In genomic region chr20:62406635-62407176, GRCh38 we compare ENCODE assay signal across 9 cellular contexts. TPM values are rescaled to one million over a fixed set of nuclear protein-coding genes. Genes with fewer than 3 reads are reported as not detected.
A peak's percentile ranks its signal among the peaks of the same experiment; 100 is the strongest.
DNase-seq lines count a peak whose midpoint lies in the region; ATAC-seq and TF ChIP-seq lines count a peak whose summit lies in the region.
"Had no signal": no experiment of that assay in that cellular context is flagged by ENCODE, and none has a peak within 500 bp of the region (broad histone marks: within the 10 kb centered on the region; RNA-seq: fewer than 3 reads in every experiment).

No MANE protein-coding gene starts in this region.

- no peak for DNase-seq in A673 (ENCODE audit: low spot score)
- no peak for DNase-seq in WERI-Rb-1
- DNase-seq in stomach, result no peak
- no peak for DNase-seq in NCI-H524 treated with DMSO at 0.1 percent for 48 hours (lab: John Stamatoyannopoulos, UW)
- DNase-seq in activated gamma-delta T cell treated with Interleukin-2 at 50 U/mL for 16 hours, result no peak

- H3K4me3 ChIP-seq in A673 (ENCODE audit: low read depth, low read length, poor library complexity, severe bottlenecking) (peak overlapping the region; percentile 59), WERI-Rb-1 (ENCODE audit: low read depth, low read length) (peak overlapping the region; percentile 69), iPS-18a (ENCODE audit: low read length) (peak overlapping the region; percentile 63), stomach (peak overlapping the region; percentile 63 to 78 (median 68))

- H3K36me3 ChIP-seq in A673 (ENCODE audit: insufficient read depth, low read length, poor library complexity, severe bottlenecking) (no peaks in the 10 kb centered on the region), WERI-Rb-1 (peaks cover 25% of the 10 kb centered on the region), iPS-18a (ENCODE audit: control insufficient read depth, low read depth, low read length) (no peaks in the 10 kb centered on the region), stomach (peaks cover 0 to 16% (median 13%) of the 10 kb centered on the region in 4 donors)

- peak overlapping the region; percentile 57 for H3K27ac ChIP-seq in A673 (ENCODE audit: low read depth, low read length, poor library complexity, severe bottlenecking)
- H3K27ac ChIP-seq in WERI-Rb-1, result peak overlapping the region; percentile 74
- H3K27ac ChIP-seq in iPS-18a (ENCODE audit: low read length), result no peak overlapping the region
- H3K27ac ChIP-seq in stomach, result peak overlapping the region in 4 of 5 donors; percentile 57 to 84 (median 73)

- TF ChIP-seq CTCF in A673 (conservative IDR thresholded peaks at IDR 0.05; ENCODE audit: low read depth, low read length), result no peak
- no peak for TF ChIP-seq CTCF in WERI-Rb-1 (IDR thresholded peaks at IDR 0.05; ENCODE audit: low read depth, low read length)
- TF ChIP-seq CTCF in stomach (IDR thresholded peaks at IDR 0.05), result no peak

- POLR2A ChIA-PET in A673 (lab: Charles Lee; ENCODE audit: low non-redundant PET), result no interaction called here

- TF ChIP-seq EP300 in stomach (IDR thresholded peaks at IDR 0.05), result no peak

- no TSS peak for BruUV-seq in A673 (replicated peaks; lab: Mats Ljungman, UMichigan)

- CTCF ChIA-PET in A673 (lab: Charles Lee), result no interaction called here

- H3K9me3 ChIP-seq in A673 (ENCODE audit: low read depth, low read length, poor library complexity, severe bottlenecking) (no peaks in the 10 kb centered on the region), WERI-Rb-1 (ENCODE audit: severe bottlenecking) (no peaks in the 10 kb centered on the region), iPS-18a (ENCODE audit: control insufficient read depth, low read depth, low read length) (no peaks in the 10 kb centered on the region), stomach (no peaks in the 10 kb centered on the region)

- WGBS in stomach, 5 donors, result 0 to 1% (median 1%) methylated on average over 5 to 42 of the region's 42 CpGs; no CpG with 5 or more reads in 1 of the 5 donors

- H3K27me3 ChIP-seq in A673 (replicated peaks; ENCODE audit: insufficient read depth, low read depth, low read length, poor library complexity), result no peaks in the 10 kb centered on the region
- no peaks in the 10 kb centered on the region for H3K27me3 ChIP-seq in WERI-Rb-1 (ENCODE audit: insufficient read depth, low read depth, severe bottlenecking)
- peaks cover 21% of the 10 kb centered on the region for H3K27me3 ChIP-seq in iPS-18a (ENCODE audit: control insufficient read depth, insufficient read depth, low read length)
- no peaks in the 10 kb centered on the region for H3K27me3 ChIP-seq in stomach

- H3K9ac ChIP-seq in iPS-18a (ENCODE audit: low read length), result no peak overlapping the region

- TF ChIP-seq POLR2A in stomach (IDR thresholded peaks at IDR 0.05), result no peak

- H3K4me1 ChIP-seq in A673 (ENCODE audit: insufficient read depth, low read length, poor library complexity, severe bottlenecking) (peaks cover 6% of the 10 kb centered on the region), iPS-18a (ENCODE audit: control insufficient read depth, low read depth, low read length) (peaks cover 9% of the 10 kb centered on the region), stomach (peaks cover 43 to 65% (median 53%) of the 10 kb centered on the region in 4 donors)

- intact Hi-C loops in A673 (cut with micrococcal nuclease; ENCODE audit: unreplicated experiment), result no loop called here
- intact Hi-C loops in stomach (cut with DNase I; ENCODE audit: low total_unique reads), result no loop called here

- ATAC-seq in GM21619 (IDR thresholded peaks at IDR 0.05; ENCODE audit: unreplicated experiment) (peak; percentile 5), HG03457 (IDR thresholded peaks at IDR 0.05; ENCODE audit: unreplicated experiment) (no peak)

RNA-seq across cellular contexts. Expression of gene CABLES2, which starts 0.4 kb away (rescaled TPM):
- total RNA-seq in A673 (2021), result 11.8 and 14.1 TPM in 2 replicates
- total RNA-seq in stomach, result 1 to 10 TPM in 4 of 5 donors, under 1 TPM in 1; 0.55 to 7.8 (median 1.4) TPM
- 1 to 10 TPM; 2.0 to 3.2 (median 2.5) TPM for polyA plus RNA-seq in stomach

RNA-seq across cellular contexts. Expression of gene RPS21, which starts 19.8 kb away (rescaled TPM):
- total RNA-seq in A673 (2021), result 1,502 and 1,506 TPM in 2 replicates
- 1,000 to 10,000 TPM in 3 of 5 donors, 100 to 1,000 TPM in 2; 239 to 2,998 (median 1,528) TPM for total RNA-seq in stomach
- 1,000 to 10,000 TPM; 4,606 to 7,615 (median 4,647) TPM for polyA plus RNA-seq in stomach

RNA-seq across cellular contexts. Expression of gene RBBP8NL, which starts 20.6 kb away (rescaled TPM):
- not detected in 2 replicates for total RNA-seq in A673 (2021)
- total RNA-seq in stomach, result 1 to 10 TPM in 1 of 5 donors, under 1 TPM in 2, not detected in 2; 0.45 to 2.3 (median 0.55) TPM
- 1 to 10 TPM; 2.1 to 8.0 (median 5.7) TPM for polyA plus RNA-seq in stomach
- total RNA-seq: glomerular endothelial cell had no signal

RNA-seq across cellular contexts. Expression of gene LAMA5, which starts 39.6 kb away (rescaled TPM):
- total RNA-seq in A673 (2021) (4.2 and 13.2 TPM in 2 replicates), stomach (100 to 1,000 TPM in 2 of 5 donors, 10 to 100 TPM in 3; 42.2 to 278 (median 86.9) TPM)
- 100 to 1,000 TPM in 1 of 3 donors, 10 to 100 TPM in 2; 41.4 to 278 (median 72.3) TPM for polyA plus RNA-seq in stomach
